Comparison of ENCODE assay signal across 10 cellular contexts in the genomic region with DNA sequence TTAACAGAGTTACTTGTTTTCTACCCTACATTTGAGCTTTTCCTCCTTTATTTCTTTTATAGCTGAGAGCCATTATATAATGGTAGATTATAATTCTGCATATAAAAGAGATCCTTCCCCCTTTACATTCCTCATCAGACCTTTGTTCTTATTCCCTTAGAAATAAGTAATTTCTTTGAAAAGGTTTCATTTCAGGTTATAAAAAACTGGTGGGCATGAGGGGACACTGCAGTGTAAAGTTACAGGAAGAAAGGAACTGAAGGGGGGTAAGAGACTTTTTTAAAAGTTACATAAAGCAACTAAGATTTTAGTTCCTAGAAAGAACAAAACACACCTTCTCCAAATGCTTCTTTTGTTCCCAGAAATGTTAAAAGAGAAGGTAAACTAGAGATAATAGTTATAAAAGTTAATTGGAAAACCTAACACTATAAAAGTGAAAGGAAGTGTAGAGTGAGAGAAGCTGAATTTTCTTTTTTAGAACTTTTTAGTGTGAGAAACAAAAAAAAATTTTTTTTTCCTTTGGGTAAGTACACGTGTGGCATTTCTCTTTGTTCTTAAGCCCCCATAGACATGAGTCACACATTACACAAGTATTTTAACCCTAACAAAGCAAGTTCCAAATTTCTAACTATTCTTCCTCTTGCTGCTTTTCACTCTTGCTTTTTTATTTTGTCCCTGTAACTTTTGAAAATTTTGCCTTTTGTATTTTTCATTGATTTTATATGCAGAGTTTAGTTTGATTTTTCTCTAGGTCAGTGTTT.
DNase-seq lines count a peak whose midpoint lies in the region; ATAC-seq, FAIRE-seq and TF ChIP-seq lines count a peak whose summit lies in the region.
"Had no signal": no experiment of that assay in that cellular context is flagged by ENCODE, and none has a peak within 500 bp of the region (broad histone marks: within the 10 kb centered on the region; RNA-seq: fewer than 3 reads in every experiment).

No MANE protein-coding gene starts in this region.

- H3K9ac ChIP-seq in adipocyte (ENCODE audit: low read length), result peak overlapping the region; percentile 63

- DNase-seq in AG04450 (ENCODE audit: low read depth, low spot score) (peak; percentile 18), HL-60 (ENCODE audit: low read depth in 1 of 2, low spot score in 1 of 2) (no peak), adipocyte (ENCODE audit: low read depth) (peak; percentile 63), activated gamma-delta T cell (lab: John Stamatoyannopoulos, UW) (no peak), NCI-H1417 (lab: John Stamatoyannopoulos, UW) (no peak)
- DNase-seq in stimulated activated CD8-positive, alpha-beta memory T cell treated with anti-CD3 and anti-CD28 coated beads, Interleukin-4, amount 100 ng/mL, for 48 hours, result no peak
- DNase-seq: right cardiac atrium had no signal

- H3K4me3 ChIP-seq in AG04450 (ENCODE audit: low read depth, low read length), result peak overlapping the region; percentile 35; the same call in 1 of the 2 replicates
- H3K4me3 ChIP-seq in HL-60 (replicated peaks; ENCODE audit: insufficient read depth, low read length), result no peak overlapping the region
- peak overlapping the region; percentile 64 for H3K4me3 ChIP-seq in adipocyte (ENCODE audit: low read length)
- H3K4me3 ChIP-seq: vagina had no signal

- H3K36me3 ChIP-seq in adipocyte (ENCODE audit: control insufficient read depth, insufficient read depth, low read length, severe bottlenecking), result peaks cover 38% of the 10 kb centered on the region

- H3K27me3 ChIP-seq in AG04450 (ENCODE audit: control insufficient read depth, insufficient read depth, low read length) (no peaks in the 10 kb centered on the region), HL-60 (ENCODE audit: insufficient read depth, poor library complexity, severe bottlenecking) (no peaks in the 10 kb centered on the region), adipocyte (replicated peaks; ENCODE audit: control insufficient read depth, insufficient read depth, low read length) (no peaks in the 10 kb centered on the region)
- H3K27me3 ChIP-seq: vagina had no signal

- H3K4me1 ChIP-seq in adipocyte (ENCODE audit: control insufficient read depth, insufficient read depth, low read length), result peaks cover 37% of the 10 kb centered on the region

- H3K9me3 ChIP-seq in AG04450 (ENCODE audit: control insufficient read depth, insufficient read depth, low read length) (peaks cover 3% of the 10 kb centered on the region; the same call in 1 of the 2 replicates), adipocyte (ENCODE audit: control insufficient read depth, low read length) (no peaks in the 10 kb centered on the region)
- H3K9me3 ChIP-seq: vagina had no signal

- H3K27ac ChIP-seq in AG04450 (ENCODE audit: low read depth, low read length) (no peak overlapping the region), HL-60 (replicated peaks) (peak overlapping the region; percentile 23)
- H3K27ac ChIP-seq: vagina had no signal

- CTCF ChIA-PET in AG04450 (lab: Charles Lee), result no interaction called here

- POLR2A ChIA-PET in AG04450 (lab: Yijun Ruan, JAX), result no interaction called here

- no peak for ATAC-seq in GM19463 (IDR thresholded peaks at IDR 0.05; ENCODE audit: unreplicated experiment)
- ATAC-seq: right cardiac atrium had no signal

- TF ChIP-seq CTCF in AG04450 (IDR thresholded peaks at IDR 0.05; ENCODE audit: low read depth, low read length), result no peak
- no peak for TF ChIP-seq CTCF in HL-60 (IDR thresholded peaks at IDR 0.05; ENCODE audit: insufficient read depth, low read length)

- peak; percentile 93 for FAIRE-seq in islet of Langerhans (lab: Jason Lieb, UNC)

Comparison
In these comparisons a context has a peak if more than half of its experiments do, and no peak if none do; other contexts are left out.
1. DNase-seq: peak in AG04450 (single experiment) and adipocyte (single experiment); none in HL-60 (0 of 2), stimulated activated CD8-positive, alpha-beta memory T cell treated with anti-CD3 and anti-CD28 coated beads, Interleukin-4, amount 100 ng/mL, for 48 hours (single experiment), activated gamma-delta T cell (single experiment) and NCI-H1417 (0 of 3).